ENCODE assay signal across 1 cellular context in genomic region chr7:152430857-152431256, GRCh38.
A peak's percentile ranks its signal among the peaks of the same experiment; 100 is the strongest.
TF ChIP-seq lines count a peak whose summit lies in the region.

No MANE protein-coding gene starts in this region.

TF ChIP-seq in K562, 482 proteins besides CTCF, POLR2A, EP300 and RAD21:
- TF ChIP-seq MYC (IDR thresholded peaks at IDR 0.05; ENCODE audit: low read depth, low read length) (no peak), MYC (CRISPR knock-in tag; IDR thresholded peaks at IDR 0.05; ENCODE audit: borderline replicate concordance, low read depth) (no peak), POLR2G (IDR thresholded peaks at IDR 0.05; ENCODE audit: low read depth, low read length) (no peak), ILF3 (IDR thresholded peaks at IDR 0.05; ENCODE audit: borderline replicate concordance) (no peak), NR2C2 (CRISPR knock-in tag; IDR thresholded peaks at IDR 0.05) (no peak), NR2C2 (tag; IDR thresholded peaks at IDR 0.05) (no peak), SIN3B (IDR thresholded peaks at IDR 0.05; ENCODE audit: low read depth) (no peak), DPF2 (IDR thresholded peaks at IDR 0.05) (no peak), LEF1 (IDR thresholded peaks at IDR 0.05) (no peak), POLR3A (IDR thresholded peaks at IDR 0.05; ENCODE audit: borderline replicate concordance, extremely low read depth, insufficient read depth, insufficient read length) (no peak), TAF1 (IDR thresholded peaks at IDR 0.05; ENCODE audit: control insufficient read depth, extremely low read depth, insufficient read depth, low read length, severe bottlenecking) (no peak), CXXC5 (CRISPR knock-in tag; IDR thresholded peaks at IDR 0.05) (no peak), UBTF (IDR thresholded peaks at IDR 0.05; ENCODE audit: borderline replicate concordance in 1 of 2, low read depth in 2 of 2, low read length in 2 of 2) (no peak), PRMT5 (CRISPR knock-in tag; IDR thresholded peaks at IDR 0.05) (no peak), EGR1 (conservative IDR thresholded peaks at IDR 0.05) (no peak), PHTF2 (CRISPR knock-in tag; IDR thresholded peaks at IDR 0.05) (no peak), PTRF (tag; IDR thresholded peaks at IDR 0.05) (no peak), MEIS2 (IDR thresholded peaks at IDR 0.05; ENCODE audit: partially characterized antibody) (peak; percentile 72), NR2C1 (IDR thresholded peaks at IDR 0.05) (no peak), NR2C1 (tag; IDR thresholded peaks at IDR 0.05) (no peak), HDAC3 (IDR thresholded peaks at IDR 0.05; ENCODE audit: borderline replicate concordance, partially characterized antibody) (peak; percentile 14), TEAD2 (tag; IDR thresholded peaks at IDR 0.05) (no peak), JUND (IDR thresholded peaks at IDR 0.05; ENCODE audit: borderline replicate concordance, low read depth, low read length) (no peak), JUND (tag; IDR thresholded peaks at IDR 0.05; ENCODE audit: borderline replicate concordance, low read depth, low read length) (no peak), ZNF282 (CRISPR knock-in tag; IDR thresholded peaks at IDR 0.05) (no peak), DIDO1 (tag; IDR thresholded peaks at IDR 0.05; ENCODE audit: low read depth) (no peak), SUPT5H (IDR thresholded peaks at IDR 0.05) (no peak), RNF219 (CRISPR knock-in tag; IDR thresholded peaks at IDR 0.05) (no peak)
- TF ChIP-seq, protein P1, sequence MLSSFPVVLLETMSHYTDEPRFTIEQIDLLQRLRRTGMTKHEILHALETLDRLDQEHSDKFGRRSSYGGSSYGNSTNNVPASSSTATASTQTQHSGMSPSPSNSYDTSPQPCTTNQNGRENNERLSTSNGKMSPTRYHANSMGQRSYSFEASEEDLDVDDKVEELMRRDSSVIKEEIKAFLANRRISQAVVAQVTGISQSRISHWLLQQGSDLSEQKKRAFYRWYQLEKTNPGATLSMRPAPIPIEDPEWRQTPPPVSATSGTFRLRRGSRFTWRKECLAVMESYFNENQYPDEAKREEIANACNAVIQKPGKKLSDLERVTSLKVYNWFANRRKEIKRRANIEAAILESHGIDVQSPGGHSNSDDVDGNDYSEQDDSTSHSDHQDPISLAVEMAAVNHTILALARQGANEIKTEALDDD (IDR thresholded peaks at IDR 0.05), result 0 out of 2 replicates have a peak, but pooled peaks have one; percentile 30
- TF ChIP-seq, protein P2, sequence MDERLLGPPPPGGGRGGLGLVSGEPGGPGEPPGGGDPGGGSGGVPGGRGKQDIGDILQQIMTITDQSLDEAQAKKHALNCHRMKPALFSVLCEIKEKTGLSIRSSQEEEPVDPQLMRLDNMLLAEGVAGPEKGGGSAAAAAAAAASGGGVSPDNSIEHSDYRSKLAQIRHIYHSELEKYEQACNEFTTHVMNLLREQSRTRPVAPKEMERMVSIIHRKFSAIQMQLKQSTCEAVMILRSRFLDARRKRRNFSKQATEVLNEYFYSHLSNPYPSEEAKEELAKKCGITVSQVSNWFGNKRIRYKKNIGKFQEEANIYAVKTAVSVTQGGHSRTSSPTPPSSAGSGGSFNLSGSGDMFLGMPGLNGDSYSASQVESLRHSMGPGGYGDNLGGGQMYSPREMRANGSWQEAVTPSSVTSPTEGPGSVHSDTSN (CRISPR knock-in tag; IDR thresholded peaks at IDR 0.05; ENCODE audit: low read depth), result no peak
- TF ChIP-seq, protein P2 (tag; conservative IDR thresholded peaks at IDR 0.05; ENCODE audit: low read depth), result peak; percentile 68
- TF ChIP-seq, protein P3, sequence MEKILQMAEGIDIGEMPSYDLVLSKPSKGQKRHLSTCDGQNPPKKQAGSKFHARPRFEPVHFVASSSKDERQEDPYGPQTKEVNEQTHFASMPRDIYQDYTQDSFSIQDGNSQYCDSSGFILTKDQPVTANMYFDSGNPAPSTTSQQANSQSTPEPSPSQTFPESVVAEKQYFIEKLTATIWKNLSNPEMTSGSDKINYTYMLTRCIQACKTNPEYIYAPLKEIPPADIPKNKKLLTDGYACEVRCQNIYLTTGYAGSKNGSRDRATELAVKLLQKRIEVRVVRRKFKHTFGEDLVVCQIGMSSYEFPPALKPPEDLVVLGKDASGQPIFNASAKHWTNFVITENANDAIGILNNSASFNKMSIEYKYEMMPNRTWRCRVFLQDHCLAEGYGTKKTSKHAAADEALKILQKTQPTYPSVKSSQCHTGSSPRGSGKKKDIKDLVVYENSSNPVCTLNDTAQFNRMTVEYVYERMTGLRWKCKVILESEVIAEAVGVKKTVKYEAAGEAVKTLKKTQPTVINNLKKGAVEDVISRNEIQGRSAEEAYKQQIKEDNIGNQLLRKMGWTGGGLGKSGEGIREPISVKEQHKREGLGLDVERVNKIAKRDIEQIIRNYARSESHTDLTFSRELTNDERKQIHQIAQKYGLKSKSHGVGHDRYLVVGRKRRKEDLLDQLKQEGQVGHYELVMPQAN (IDR thresholded peaks at IDR 0.05; ENCODE audit: borderline replicate concordance), result no peak
- TF ChIP-seq, protein P4, sequence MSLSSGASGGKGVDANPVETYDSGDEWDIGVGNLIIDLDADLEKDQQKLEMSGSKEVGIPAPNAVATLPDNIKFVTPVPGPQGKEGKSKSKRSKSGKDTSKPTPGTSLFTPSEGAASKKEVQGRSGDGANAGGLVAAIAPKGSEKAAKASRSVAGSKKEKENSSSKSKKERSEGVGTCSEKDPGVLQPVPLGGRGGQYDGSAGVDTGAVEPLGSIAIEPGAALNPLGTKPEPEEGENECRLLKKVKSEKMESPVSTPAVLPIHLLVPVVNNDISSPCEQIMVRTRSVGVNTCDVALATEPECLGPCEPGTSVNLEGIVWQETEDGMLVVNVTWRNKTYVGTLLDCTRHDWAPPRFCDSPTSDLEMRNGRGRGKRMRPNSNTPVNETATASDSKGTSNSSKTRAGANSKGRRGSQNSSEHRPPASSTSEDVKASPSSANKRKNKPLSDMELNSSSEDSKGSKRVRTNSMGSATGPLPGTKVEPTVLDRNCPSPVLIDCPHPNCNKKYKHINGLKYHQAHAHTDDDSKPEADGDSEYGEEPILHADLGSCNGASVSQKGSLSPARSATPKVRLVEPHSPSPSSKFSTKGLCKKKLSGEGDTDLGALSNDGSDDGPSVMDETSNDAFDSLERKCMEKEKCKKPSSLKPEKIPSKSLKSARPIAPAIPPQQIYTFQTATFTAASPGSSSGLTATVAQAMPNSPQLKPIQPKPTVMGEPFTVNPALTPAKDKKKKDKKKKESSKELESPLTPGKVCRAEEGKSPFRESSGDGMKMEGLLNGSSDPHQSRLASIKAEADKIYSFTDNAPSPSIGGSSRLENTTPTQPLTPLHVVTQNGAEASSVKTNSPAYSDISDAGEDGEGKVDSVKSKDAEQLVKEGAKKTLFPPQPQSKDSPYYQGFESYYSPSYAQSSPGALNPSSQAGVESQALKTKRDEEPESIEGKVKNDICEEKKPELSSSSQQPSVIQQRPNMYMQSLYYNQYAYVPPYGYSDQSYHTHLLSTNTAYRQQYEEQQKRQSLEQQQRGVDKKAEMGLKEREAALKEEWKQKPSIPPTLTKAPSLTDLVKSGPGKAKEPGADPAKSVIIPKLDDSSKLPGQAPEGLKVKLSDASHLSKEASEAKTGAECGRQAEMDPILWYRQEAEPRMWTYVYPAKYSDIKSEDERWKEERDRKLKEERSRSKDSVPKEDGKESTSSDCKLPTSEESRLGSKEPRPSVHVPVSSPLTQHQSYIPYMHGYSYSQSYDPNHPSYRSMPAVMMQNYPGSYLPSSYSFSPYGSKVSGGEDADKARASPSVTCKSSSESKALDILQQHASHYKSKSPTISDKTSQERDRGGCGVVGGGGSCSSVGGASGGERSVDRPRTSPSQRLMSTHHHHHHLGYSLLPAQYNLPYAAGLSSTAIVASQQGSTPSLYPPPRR (CRISPR knock-in tag; IDR thresholded peaks at IDR 0.05; ENCODE audit: borderline replicate concordance), result no peak
- TF ChIP-seq, protein P5, sequence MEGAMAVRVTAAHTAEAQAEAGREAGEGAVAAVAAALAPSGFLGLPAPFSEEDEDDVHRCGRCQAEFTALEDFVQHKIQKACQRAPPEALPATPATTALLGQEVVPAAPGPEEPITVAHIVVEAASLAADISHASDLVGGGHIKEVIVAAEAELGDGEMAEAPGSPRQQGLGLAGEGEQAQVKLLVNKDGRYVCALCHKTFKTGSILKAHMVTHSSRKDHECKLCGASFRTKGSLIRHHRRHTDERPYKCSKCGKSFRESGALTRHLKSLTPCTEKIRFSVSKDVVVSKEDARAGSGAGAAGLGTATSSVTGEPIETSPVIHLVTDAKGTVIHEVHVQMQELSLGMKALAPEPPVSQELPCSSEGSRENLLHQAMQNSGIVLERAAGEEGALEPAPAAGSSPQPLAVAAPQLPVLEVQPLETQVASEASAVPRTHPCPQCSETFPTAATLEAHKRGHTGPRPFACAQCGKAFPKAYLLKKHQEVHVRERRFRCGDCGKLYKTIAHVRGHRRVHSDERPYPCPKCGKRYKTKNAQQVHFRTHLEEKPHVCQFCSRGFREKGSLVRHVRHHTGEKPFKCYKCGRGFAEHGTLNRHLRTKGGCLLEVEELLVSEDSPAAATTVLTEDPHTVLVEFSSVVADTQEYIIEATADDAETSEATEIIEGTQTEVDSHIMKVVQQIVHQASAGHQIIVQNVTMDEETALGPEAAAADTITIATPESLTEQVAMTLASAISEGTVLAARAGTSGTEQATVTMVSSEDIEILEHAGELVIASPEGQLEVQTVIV (CRISPR knock-in tag; IDR thresholded peaks at IDR 0.05; ENCODE audit: borderline replicate concordance), result no peak
- TF ChIP-seq, protein P6, sequence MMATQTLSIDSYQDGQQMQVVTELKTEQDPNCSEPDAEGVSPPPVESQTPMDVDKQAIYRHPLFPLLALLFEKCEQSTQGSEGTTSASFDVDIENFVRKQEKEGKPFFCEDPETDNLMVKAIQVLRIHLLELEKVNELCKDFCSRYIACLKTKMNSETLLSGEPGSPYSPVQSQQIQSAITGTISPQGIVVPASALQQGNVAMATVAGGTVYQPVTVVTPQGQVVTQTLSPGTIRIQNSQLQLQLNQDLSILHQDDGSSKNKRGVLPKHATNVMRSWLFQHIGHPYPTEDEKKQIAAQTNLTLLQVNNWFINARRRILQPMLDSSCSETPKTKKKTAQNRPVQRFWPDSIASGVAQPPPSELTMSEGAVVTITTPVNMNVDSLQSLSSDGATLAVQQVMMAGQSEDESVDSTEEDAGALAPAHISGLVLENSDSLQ (IDR thresholded peaks at IDR 0.05), result peak; percentile 73
TF ChIP-seq in K562: peak in this region for 5.
